ENCODE assay signal across 11 cellular contexts in the genomic region with DNA sequence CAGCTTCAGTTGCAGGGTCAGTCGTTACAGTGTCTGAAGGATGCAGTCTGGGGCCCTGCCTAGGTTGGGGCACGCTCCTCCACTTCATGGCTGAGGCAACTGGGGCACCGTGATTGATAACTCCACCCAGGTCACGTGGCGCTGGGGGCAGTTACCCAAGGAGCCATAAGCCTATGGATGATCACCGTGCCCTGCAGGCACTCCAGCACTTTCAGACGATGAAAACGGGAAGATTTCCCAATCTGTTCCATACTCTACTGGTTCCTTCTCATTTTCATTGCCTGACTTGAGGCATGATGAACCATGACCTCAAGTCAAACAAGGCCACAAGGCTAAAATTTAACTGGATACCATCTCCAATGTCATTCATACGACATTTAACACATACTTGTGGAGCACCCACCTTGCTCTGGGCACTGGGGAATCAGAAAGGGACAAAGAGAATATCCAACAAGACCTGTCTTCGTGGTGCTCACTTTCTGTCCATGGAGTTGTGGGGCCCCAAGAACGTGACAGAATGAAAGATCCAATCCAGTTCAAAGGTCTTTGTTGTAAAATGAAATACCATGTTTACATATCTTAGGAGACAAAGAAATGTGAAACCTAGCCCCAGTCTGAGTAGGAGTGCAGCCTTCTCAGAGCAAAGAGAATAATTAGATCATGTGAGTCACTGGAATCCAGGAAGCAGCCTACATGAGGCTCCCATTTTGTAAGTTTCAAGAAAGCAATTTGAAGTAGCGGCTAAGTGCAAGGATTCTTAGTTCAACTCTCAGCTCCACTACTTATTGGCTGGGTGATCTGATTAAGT. TPM values are rescaled to one million over a fixed set of nuclear protein-coding genes. Genes with fewer than 3 reads are reported as not detected.
DNase-seq lines count a peak whose midpoint lies in the region; ATAC-seq and TF ChIP-seq lines count a peak whose summit lies in the region.
"Had no signal": no experiment of that assay in that cellular context is flagged by ENCODE, and none has a peak within 500 bp of the region (broad histone marks: within the 10 kb centered on the region; RNA-seq: fewer than 3 reads in every experiment).

No MANE protein-coding gene starts in this region.

- no peaks in the 10 kb centered on the region for H3K36me3 Mint-ChIP-seq in activated T-helper 2 cell treated with anti-CD3 and anti-CD28 coated beads, Interferon-gamma antibody, Interleukin-2, Interleukin-4, amounts not matched to agents 10 μg/mL and 5 μg/mL and 100 μg/mL, durations not matched to agents 14 hours and 24 hours and 36 hours (ENCODE audit: low read depth)
- no peaks in the 10 kb centered on the region for H3K36me3 Mint-ChIP-seq in naive thymus-derived CD8-positive, alpha-beta T cell

- H3K36me3 ChIP-seq in HEK293 (ENCODE audit: control insufficient read depth in 2 of 2, insufficient read depth in 1 of 2, low read length in 2 of 2) (no peaks in the 10 kb centered on the region), BE2C (no peaks in the 10 kb centered on the region), H7 (replicated peaks; ENCODE audit: control insufficient read depth, insufficient read depth, low read length) (no peaks in the 10 kb centered on the region)

- POLR2A ChIA-PET in HEK293 (lab: Yijun Ruan, JAX) = no interaction called here
- POLR2A ChIA-PET in naive thymus-derived CD8-positive, alpha-beta T cell (lab: Charles Lee) = interaction anchor here (1.1 kb wide), 1 partner anchor 9 kb away, joined by 3 read pairs; no protein-coding TSS in a partner anchor

- H3K27ac ChIP-seq in HEK293 (ENCODE audit: extremely low read depth, low read depth, low read length) = no peak overlapping the region

- intact Hi-C loops in activated T-helper 2 cell treated with anti-CD3 and anti-CD28 coated beads, Interferon-gamma antibody, Interleukin-2, Interleukin-4, amounts not matched to agents 10 μg/mL and 5 μg/mL and 100 μg/mL, durations not matched to agents 14 hours and 24 hours and 36 hours (cut with micrococcal nuclease) = no loop called here

- H3K4me1 Mint-ChIP-seq in activated T-helper 2 cell treated with anti-CD3 and anti-CD28 coated beads, Interferon-gamma antibody, Interleukin-2, Interleukin-4, amounts not matched to agents 10 μg/mL and 5 μg/mL and 100 μg/mL, durations not matched to agents 14 hours and 24 hours and 36 hours (ENCODE audit: low read depth) = peaks cover 6% of the 10 kb centered on the region
- peaks cover 2 to 10% (median 4%) of the 10 kb centered on the region in 4 donors for H3K4me1 Mint-ChIP-seq in naive thymus-derived CD8-positive, alpha-beta T cell
- H3K4me1 Mint-ChIP-seq: endodermal cell had no signal

- no peak for ATAC-seq in HG03342 (IDR thresholded peaks at IDR 0.05; ENCODE audit: unreplicated experiment)
- no peak for ATAC-seq in naive thymus-derived CD8-positive, alpha-beta T cell
- ATAC-seq: left cardiac atrium had no signal

- TF ChIP-seq CTCF in HEK293 (tag by site-specific recombination; IDR thresholded peaks at IDR 0.05) (no peak), BE2C (IDR thresholded peaks at IDR 0.05; ENCODE audit: low read depth, low read length) (no peak)

- H3K9me3 ChIP-seq in HEK293 (ENCODE audit: control insufficient read depth, insufficient read depth, low read depth, low read length) = no peaks in the 10 kb centered on the region
- no peaks in the 10 kb centered on the region for H3K9me3 ChIP-seq in BE2C

- no peak overlapping the region for H3K4me3 ChIP-seq in HEK293 (ENCODE audit: low read depth, low read length)
- H3K4me3 ChIP-seq in BE2C (ENCODE audit: low read depth, low read length) = no peak overlapping the region
- H3K4me3 ChIP-seq in H7 (ENCODE audit: insufficient read depth, low read depth, low read length) = no peak overlapping the region

- no peaks in the 10 kb centered on the region for H3K27me3 ChIP-seq in BE2C
- H3K27me3 ChIP-seq in H7 (ENCODE audit: control insufficient read depth, insufficient read depth, low read length) = no peaks in the 10 kb centered on the region

- H3K4me1 ChIP-seq in HEK293 (ENCODE audit: control insufficient read depth, insufficient read depth, low read length) = no peaks in the 10 kb centered on the region
- no peaks in the 10 kb centered on the region for H3K4me1 ChIP-seq in BE2C

- CTCF ChIA-PET in HEK293 (lab: Yijun Ruan, JAX) = interaction anchor here (1.0 kb wide), 1 partner anchor 39 kb away, joined by 4 read pairs; no protein-coding TSS in a partner anchor

- H3K27ac Mint-ChIP-seq in activated T-helper 2 cell treated with anti-CD3 and anti-CD28 coated beads, Interferon-gamma antibody, Interleukin-2, Interleukin-4, amounts not matched to agents 10 μg/mL and 5 μg/mL and 100 μg/mL, durations not matched to agents 14 hours and 24 hours and 36 hours = peak overlapping the region; percentile 13
- peak overlapping the region in 1 of 10 donors; percentile 63 for H3K27ac Mint-ChIP-seq in naive thymus-derived CD8-positive, alpha-beta T cell
- H3K27ac Mint-ChIP-seq: endodermal cell had no signal

- H3K27me3 Mint-ChIP-seq in activated T-helper 2 cell treated with anti-CD3 and anti-CD28 coated beads, Interferon-gamma antibody, Interleukin-2, Interleukin-4, amounts not matched to agents 10 μg/mL and 5 μg/mL and 100 μg/mL, durations not matched to agents 14 hours and 24 hours and 36 hours (ENCODE audit: low read depth) = no peaks in the 10 kb centered on the region
- H3K27me3 Mint-ChIP-seq in naive thymus-derived CD8-positive, alpha-beta T cell = no peaks in the 10 kb centered on the region

- peak; percentile 29 for DNase-seq in CD1c-positive myeloid dendritic cell (ENCODE audit: extremely low spot score)
- no peak for DNase-seq in activated T-helper 2 cell treated with anti-CD3 and anti-CD28 coated beads, Interferon-gamma antibody, Interleukin-2, Interleukin-4, amounts not matched to agents 10 μg/mL and 5 μg/mL and 100 μg/mL, durations not matched to agents 14 hours and 24 hours and 36 hours (ENCODE audit: low spot score)
- peak; percentile 61 for DNase-seq in kidney glomerular epithelial cell (lab: John Stamatoyannopoulos, UW)
- no peak for DNase-seq in BE2C
- no peak for DNase-seq in H7
- no peak for DNase-seq in naive thymus-derived CD8-positive, alpha-beta T cell
- DNase-seq: endodermal cell, left cardiac atrium, NCI-H510A treated with DMSO at 0.1 percent for 48 hours had no signal

- H3K4me3 Mint-ChIP-seq in activated T-helper 2 cell treated with anti-CD3 and anti-CD28 coated beads, Interferon-gamma antibody, Interleukin-2, Interleukin-4, amounts not matched to agents 10 μg/mL and 5 μg/mL and 100 μg/mL, durations not matched to agents 14 hours and 24 hours and 36 hours (ENCODE audit: low read depth) = no peak overlapping the region
- no peak overlapping the region for H3K4me3 Mint-ChIP-seq in naive thymus-derived CD8-positive, alpha-beta T cell
- H3K4me3 Mint-ChIP-seq: endodermal cell had no signal

- H3K9me3 Mint-ChIP-seq in activated T-helper 2 cell treated with anti-CD3 and anti-CD28 coated beads, Interferon-gamma antibody, Interleukin-2, Interleukin-4, amounts not matched to agents 10 μg/mL and 5 μg/mL and 100 μg/mL, durations not matched to agents 14 hours and 24 hours and 36 hours = no peaks in the 10 kb centered on the region
- H3K9me3 Mint-ChIP-seq in naive thymus-derived CD8-positive, alpha-beta T cell = no peaks in the 10 kb centered on the region
- H3K9me3 Mint-ChIP-seq: endodermal cell had no signal

TF ChIP-seq in HEK293, 187 proteins besides CTCF, POLR2A, EP300 and RAD21 (continues in another document):
- TF ChIP-seq, protein P1, sequence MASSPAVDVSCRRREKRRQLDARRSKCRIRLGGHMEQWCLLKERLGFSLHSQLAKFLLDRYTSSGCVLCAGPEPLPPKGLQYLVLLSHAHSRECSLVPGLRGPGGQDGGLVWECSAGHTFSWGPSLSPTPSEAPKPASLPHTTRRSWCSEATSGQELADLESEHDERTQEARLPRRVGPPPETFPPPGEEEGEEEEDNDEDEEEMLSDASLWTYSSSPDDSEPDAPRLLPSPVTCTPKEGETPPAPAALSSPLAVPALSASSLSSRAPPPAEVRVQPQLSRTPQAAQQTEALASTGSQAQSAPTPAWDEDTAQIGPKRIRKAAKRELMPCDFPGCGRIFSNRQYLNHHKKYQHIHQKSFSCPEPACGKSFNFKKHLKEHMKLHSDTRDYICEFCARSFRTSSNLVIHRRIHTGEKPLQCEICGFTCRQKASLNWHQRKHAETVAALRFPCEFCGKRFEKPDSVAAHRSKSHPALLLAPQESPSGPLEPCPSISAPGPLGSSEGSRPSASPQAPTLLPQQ (tag by site-specific recombination; IDR thresholded peaks at IDR 0.05) = peak; percentile 83
- TF ChIP-seq ZNF132 (tag by site-specific recombination; IDR thresholded peaks at IDR 0.05; ENCODE audit: borderline replicate concordance) (no peak), ZNF623 (tag by site-specific recombination; IDR thresholded peaks at IDR 0.05) (no peak), ZNF121 (tag by site-specific recombination; IDR thresholded peaks at IDR 0.05) (no peak), ZNF133 (tag by site-specific recombination; IDR thresholded peaks at IDR 0.05) (no peak)
- TF ChIP-seq, protein P2, sequence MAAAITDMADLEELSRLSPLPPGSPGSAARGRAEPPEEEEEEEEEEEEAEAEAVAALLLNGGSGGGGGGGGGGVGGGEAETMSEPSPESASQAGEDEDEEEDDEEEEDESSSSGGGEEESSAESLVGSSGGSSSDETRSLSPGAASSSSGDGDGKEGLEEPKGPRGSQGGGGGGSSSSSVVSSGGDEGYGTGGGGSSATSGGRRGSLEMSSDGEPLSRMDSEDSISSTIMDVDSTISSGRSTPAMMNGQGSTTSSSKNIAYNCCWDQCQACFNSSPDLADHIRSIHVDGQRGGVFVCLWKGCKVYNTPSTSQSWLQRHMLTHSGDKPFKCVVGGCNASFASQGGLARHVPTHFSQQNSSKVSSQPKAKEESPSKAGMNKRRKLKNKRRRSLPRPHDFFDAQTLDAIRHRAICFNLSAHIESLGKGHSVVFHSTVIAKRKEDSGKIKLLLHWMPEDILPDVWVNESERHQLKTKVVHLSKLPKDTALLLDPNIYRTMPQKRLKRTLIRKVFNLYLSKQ (tag by site-specific recombination; IDR thresholded peaks at IDR 0.05; ENCODE audit: borderline replicate concordance) = no peak

RNA-seq across cellular contexts. Expression of a gene that starts 39.4 kb away (rescaled TPM):
- total RNA-seq in activated T-helper 2 cell treated with anti-CD3 and anti-CD28 coated beads, Interferon-gamma antibody, Interleukin-2, Interleukin-4, amounts not matched to agents 10 μg/mL and 5 μg/mL and 100 μg/mL, durations not matched to agents 14 hours and 24 hours and 36 hours = 0.07 TPM in 1 of 2 replicates, not detected in the other
- not detected for polyA plus RNA-seq in BE2C (2012; ENCODE audit: insufficient read depth, insufficient read length, low read depth)
- total RNA-seq in H7 (2014; rRNA removed; shearing (Covaris generic)) = 1.8 and 3.5 TPM in 2 replicates
- under 1 TPM in 1 of 2 experiments, not detected in 1; 0.36 TPM for total RNA-seq in naive thymus-derived CD8-positive, alpha-beta T cell
- polyA plus RNA-seq in naive thymus-derived CD8-positive, alpha-beta T cell = not detected

Comparison
In these comparisons a context has a peak if more than half of its experiments do, and no peak if none do; other contexts are left out.
1. DNase-seq: peak in CD1c-positive myeloid dendritic cell (single experiment) and kidney glomerular epithelial cell (single experiment); none in activated T-helper 2 cell treated with anti-CD3 and anti-CD28 coated beads, Interferon-gamma antibody, Interleukin-2, Interleukin-4, amounts not matched to agents 10 μg/mL and 5 μg/mL and 100 μg/mL, durations not matched to agents 14 hours and 24 hours and 36 hours (single experiment), BE2C (single experiment), H7 (single experiment) and naive thymus-derived CD8-positive, alpha-beta T cell (0 of 10).